ENCODE assay signal across 9 cellular contexts in genomic region chr20:21513881-21514540, GRCh38. TPM values are rescaled to one million over a fixed set of nuclear protein-coding genes. Genes with fewer than 3 reads are reported as not detected.
DNase-seq lines count a peak whose midpoint lies in the region; ATAC-seq, FAIRE-seq and TF ChIP-seq lines count a peak whose summit lies in the region.
"Had no signal": no experiment of that assay in that cellular context is flagged by ENCODE, and none has a peak within 500 bp of the region (broad histone marks: within the 10 kb centered on the region; RNA-seq: fewer than 3 reads in every experiment).

Gene NKX2-2 (minus strand): TSS chr20:21514064. CDS start chr20:21513669, 395 bp downstream.

- H2BK15ac ChIP-seq in mesenchymal stem cell (ENCODE audit: low read depth, poor library complexity, severe bottlenecking) = no peak within 1 kb of the TSS

- no peak within 1 kb of the TSS for H2AFZ ChIP-seq in mesenchymal stem cell (ENCODE audit: low read depth, low read length)

- H3K79me1 ChIP-seq in mesenchymal stem cell (replicated peaks; ENCODE audit: low read length, poor library complexity, severe bottlenecking) = no peaks in the 10 kb centered on the region

- no peak within 1 kb of the TSS for H3K4ac ChIP-seq in mesenchymal stem cell (ENCODE audit: low read depth in 1 of 2, low read length in 2 of 2)

- peak within 1 kb of the TSS; percentile 37 for H3K4me3 Mint-ChIP-seq in activated naive CD8-positive, alpha-beta T cell treated with anti-CD3 and anti-CD28 coated beads for 36 hours

- H3K27ac Mint-ChIP-seq in activated naive CD8-positive, alpha-beta T cell treated with anti-CD3 and anti-CD28 coated beads for 36 hours = no peak within 1 kb of the TSS

- no peak within 1 kb of the TSS for H3K18ac ChIP-seq in mesenchymal stem cell (ENCODE audit: low read depth in 1 of 2, low read length in 2 of 2)

- H3K27me3 ChIP-seq in left ventricle myocardium inferior (ENCODE audit: low read depth) (peaks cover 100% of the 10 kb centered on the region), mesenchymal stem cell (ENCODE audit: control insufficient read depth in 1 of 2, insufficient read depth in 1 of 2, low read length in 2 of 2) (peaks cover 84 to 94% of the 10 kb centered on the region in 2 experiments)

- H3K36me3 Mint-ChIP-seq in activated naive CD8-positive, alpha-beta T cell treated with anti-CD3 and anti-CD28 coated beads for 36 hours = no peaks in the 10 kb centered on the region

- H3K27ac ChIP-seq in left ventricle myocardium inferior (replicated peaks) (no peak within 1 kb of the TSS), mesenchymal stem cell (ENCODE audit: low read length, poor library complexity, severe bottlenecking) (no peak within 1 kb of the TSS)

- no peak within 1 kb of the TSS for H4K91ac ChIP-seq in mesenchymal stem cell (ENCODE audit: low read length)

- H3K14ac ChIP-seq in mesenchymal stem cell (ENCODE audit: low read length in 2 of 2) = no peak within 1 kb of the TSS

- TF ChIP-seq CTCF in left ventricle myocardium inferior (IDR thresholded peaks at IDR 0.05; ENCODE audit: borderline replicate concordance) = no peak

- H3K9me3 ChIP-seq in left ventricle myocardium inferior (replicated peaks) (no peaks in the 10 kb centered on the region), mesenchymal stem cell (ENCODE audit: control insufficient read depth, low read length) (no peaks in the 10 kb centered on the region)

- no peak within 1 kb of the TSS for H2BK12ac ChIP-seq in mesenchymal stem cell (ENCODE audit: low read length in 2 of 2)

- H3K4me1 ChIP-seq in left ventricle myocardium inferior = peaks cover 84% of the 10 kb centered on the region
- H3K4me1 ChIP-seq in mesenchymal stem cell (ENCODE audit: control insufficient read depth, insufficient read depth, low read depth, low read length) = peaks cover 35% of the 10 kb centered on the region

- no peak for ATAC-seq in HG03139 (IDR thresholded peaks at IDR 0.05; ENCODE audit: unreplicated experiment)

- no peak within 1 kb of the TSS for H3K9ac ChIP-seq in mesenchymal stem cell (ENCODE audit: low read length)

- H3K36me3 ChIP-seq in left ventricle myocardium inferior (no peaks in the 10 kb centered on the region), mesenchymal stem cell (ENCODE audit: control insufficient read depth in 1 of 2, insufficient read depth in 2 of 2, low read depth in 1 of 2, low read length in 2 of 2) (no peaks in the 10 kb centered on the region)

- FAIRE-seq in urothelium cell line (lab: Jason Lieb, UNC) = no peak

- peak within 1 kb of the TSS in 1 of 2 experiments; percentile 23 for H3K23ac ChIP-seq in mesenchymal stem cell (ENCODE audit: low read length in 2 of 2)

- peaks cover 25% of the 10 kb centered on the region for H3K4me1 Mint-ChIP-seq in activated naive CD8-positive, alpha-beta T cell treated with anti-CD3 and anti-CD28 coated beads for 36 hours

- H2AK5ac ChIP-seq in mesenchymal stem cell (ENCODE audit: low read length, severe bottlenecking) = no peak within 1 kb of the TSS

- no peak within 1 kb of the TSS for H4K8ac ChIP-seq in mesenchymal stem cell (ENCODE audit: low read length)

- H3K4me3 ChIP-seq in left ventricle myocardium inferior = peak within 1 kb of the TSS; percentile 56
- peak within 1 kb of the TSS in 1 of 2 experiments; percentile 67 for H3K4me3 ChIP-seq in mesenchymal stem cell (ENCODE audit: insufficient read depth in 1 of 2, low read depth in 1 of 2, low read length in 2 of 2)

- H2BK120ac ChIP-seq in mesenchymal stem cell (ENCODE audit: low read depth, low read length) = no peak within 1 kb of the TSS

- peaks cover 96% of the 10 kb centered on the region for H3K27me3 Mint-ChIP-seq in activated naive CD8-positive, alpha-beta T cell treated with anti-CD3 and anti-CD28 coated beads for 36 hours

- H3K4me2 ChIP-seq in mesenchymal stem cell (ENCODE audit: low read length, poor library complexity, severe bottlenecking) = peak within 1 kb of the TSS; percentile 23

- DNase-seq in left ventricle myocardium inferior (no peak), cardiac septum (ENCODE audit: low spot score) (no peak), mesenchymal stem cell (no peak), urothelium cell line (ENCODE audit: low spot score) (peak; percentile 53), AML-193 (lab: John Stamatoyannopoulos, UW) (no peak), EL (no peak)
- no peak for DNase-seq in activated naive CD8-positive, alpha-beta T cell treated with anti-CD3 and anti-CD28 coated beads for 36 hours
- DNase-seq: activated effector memory CD4-positive, alpha-beta T cell treated with anti-CD3 and anti-CD28 coated beads, Interleukin-2, amount 50 U/mL, for 16 hours had no signal

- H3K9me3 Mint-ChIP-seq in activated naive CD8-positive, alpha-beta T cell treated with anti-CD3 and anti-CD28 coated beads for 36 hours = no peaks in the 10 kb centered on the region

- WGBS in mesenchymal stem cell = under 1% methylated on average over 39 of the region's 45 CpGs

- H2BK5ac ChIP-seq in mesenchymal stem cell (ENCODE audit: low read depth, low read length, poor library complexity, severe bottlenecking) = no peak within 1 kb of the TSS

- intact Hi-C loops in left ventricle myocardium inferior (cut with micrococcal nuclease) (no loop called here), cardiac septum (cut with DNase I) (no loop called here)

RNA-seq across cellular contexts. Expression of gene NKX2-2, which starts in this region (rescaled TPM):
- total RNA-seq in left ventricle myocardium inferior (not detected), cardiac septum (0.11 TPM)
- total RNA-seq in activated naive CD8-positive, alpha-beta T cell treated with anti-CD3 and anti-CD28 coated beads for 36 hours = not detected
- not detected for polyA plus RNA-seq in mesenchymal stem cell (2013, experiment 1 of 2)
- not detected for polyA plus RNA-seq in mesenchymal stem cell (2013, experiment 2 of 2)
